In genomic region chrX:119871599-119872395, GRCh38 we compare ENCODE assay signal across 9 cellular contexts. TPM values are rescaled to one million over a fixed set of nuclear protein-coding genes. Genes with fewer than 3 reads are reported as not detected.
DNase-seq lines count a peak whose midpoint lies in the region; ATAC-seq, FAIRE-seq and TF ChIP-seq lines count a peak whose summit lies in the region.
"Had no signal": no experiment of that assay in that cellular context is flagged by ENCODE, and none has a peak within 500 bp of the region (broad histone marks: within the 10 kb centered on the region; RNA-seq: fewer than 3 reads in every experiment).

Gene NDUFA1 (plus strand): TSS chrX:119871832. CDS start chrX:119871912, 80 bp downstream.
Gene RNF113A (minus strand): TSS chrX:119871733. CDS start chrX:119871613, 120 bp downstream.

- FAIRE-seq in HepG2 (lab: Jason Lieb, UNC) = no peak
- FAIRE-seq: islet of Langerhans had no signal

- H3K79me2 ChIP-seq in HepG2 (ENCODE audit: insufficient read depth, low read length) = peaks cover 36% of the 10 kb centered on the region

- BruUV-seq in HepG2 (replicated peaks; lab: Mats Ljungman, UMichigan) = TSS peak; percentile 70

- DNase-seq in NCI-H748 (lab: John Stamatoyannopoulos, UW; ENCODE audit: unreplicated experiment) (peak; percentile 97), dedifferentiated amniotic fluid mesenchymal stem cell (ENCODE audit: extremely low spot score) (peak; percentile 68), HepG2 (ENCODE audit: low spot score) (peak; percentile 76)
- peak; percentile 54 to 71 for DNase-seq in activated CD4-positive, alpha-beta T cell treated with anti-CD3 and anti-CD28 coated beads, Interleukin-2, amount 50 U/mL, for 24 hours (ENCODE audit: low read depth in 1 of 2, low spot score in 1 of 2)
- peak; percentile 80 for DNase-seq in stimulated activated CD4-positive, alpha-beta T cell treated with anti-CD3 and anti-CD28 coated beads, Interleukin-4, amount 100 ng/mL, for 1 hour

- WGBS in HepG2 (ENCODE audit: low lambda C conversion rate) = 0% methylated on average over 4 of the region's 62 CpGs

- peak; percentile 86 to 90 for TF ChIP-seq POLR2A in HepG2 (IDR thresholded peaks at IDR 0.05; ENCODE audit: insufficient read depth in 1 of 2, low read depth in 2 of 2, low read length in 2 of 2)

- no peak for TF ChIP-seq RAD21 in HepG2 (CRISPR knock-in tag; IDR thresholded peaks at IDR 0.05)

- H3K4me3 ChIP-seq in BLaER1 treated with 17β-estradiol and CSF1 and Interleukin-3, amounts not matched to agents 10 nM and 100 nM = peak within 1 kb of the TSS; percentile 62 to 78 (median 72)
- peak within 1 kb of the TSS; percentile 70 to 82 (median 74) for H3K4me3 ChIP-seq in HepG2 (replicated peaks in 1 of 3; ENCODE audit: insufficient read depth in 1 of 3, low read depth in 2 of 3, low read length in 3 of 3)

- no peak within 1 kb of the TSS for H2AFZ ChIP-seq in HepG2 (ENCODE audit: low read length)

- TF ChIP-seq EP300 in HepG2 (IDR thresholded peaks at IDR 0.05; ENCODE audit: low read depth in 2 of 2, low read length in 2 of 2) = no peak
- TF ChIP-seq EP300 in HepG2 (CRISPR knock-in tag; IDR thresholded peaks at IDR 0.05; ENCODE audit: borderline replicate concordance) = no peak

- peaks cover 12 to 37% (median 23%) of the 10 kb centered on the region in 11 experiments; a peak in 18 of 22 replicates for H3K36me3 ChIP-seq in BLaER1 treated with 17β-estradiol and CSF1 and Interleukin-3, amounts not matched to agents 10 nM and 100 nM
- 0 out of 5 replicates have a peak, but pooled peaks cover 0 to 5% of the 10 kb centered on the region in 2 experiments for H3K36me3 ChIP-seq in HepG2 (replicated peaks in 1 of 2; ENCODE audit: control insufficient read depth in 1 of 2, insufficient read depth in 2 of 2, low read length in 2 of 2)

- H4K20me1 ChIP-seq in BLaER1 treated with 17β-estradiol and CSF1 and Interleukin-3, amounts not matched to agents 10 nM and 100 nM = peaks cover 11 to 56% (median 36%) of the 10 kb centered on the region in 11 experiments; a peak in 19 of 22 replicates
- H4K20me1 ChIP-seq in HepG2 (ENCODE audit: insufficient read depth, low read length) = no peaks in the 10 kb centered on the region

- POLR2A ChIA-PET in HepG2 (lab: Yijun Ruan, JAX) = interaction anchor here (1.0 to 3.7 kb wide), 4 partner anchors 19 to 87 kb away, joined by 4 to 42 read pairs (median 16); partner anchors contain the start of genes RPL39 and UPF3B

- peak within 1 kb of the TSS; percentile 85 to 94 (median 90) for H3K9ac ChIP-seq in BLaER1 treated with 17β-estradiol and CSF1 and Interleukin-3, amounts not matched to agents 10 nM and 100 nM
- H3K9ac ChIP-seq in HepG2 (ENCODE audit: insufficient read depth, low read depth, low read length) = peak within 1 kb of the TSS; percentile 96

- intact Hi-C loops in HepG2 (cut with micrococcal nuclease; ENCODE audit: unreplicated experiment) = loop anchor here (2.0 kb wide), 2 partner anchors 19 to 81 kb away; partner anchors contain the start of genes RPL39 and UPF3B

- in situ Hi-C loops in HepG2 (cut with HindIII; ENCODE audit: extremely low pct_ligation_motif_present, low pct_unique_long_range_greater_than_20kb) = no loop called here

- H3K27ac ChIP-seq in BLaER1 treated with 17β-estradiol and CSF1 and Interleukin-3, amounts not matched to agents 10 nM and 100 nM = peak within 1 kb of the TSS; percentile 89 to 95 (median 92)
- H3K27ac ChIP-seq in HepG2 (ENCODE audit: extremely low read length, insufficient read depth, low read length) = peak within 1 kb of the TSS; percentile 99

- no peaks in the 10 kb centered on the region for H3K27me3 ChIP-seq in BLaER1 treated with 17β-estradiol and CSF1 and Interleukin-3, amounts not matched to agents 10 nM and 100 nM
- H3K27me3 ChIP-seq in HepG2 (ENCODE audit: control insufficient read depth in 1 of 2, insufficient read depth in 2 of 2, low read length in 2 of 2) = no peaks in the 10 kb centered on the region; a peak in 1 of 5 replicates

- H3K9me3 ChIP-seq in BLaER1 treated with 17β-estradiol and CSF1 and Interleukin-3, amounts not matched to agents 10 nM and 100 nM (replicated peaks in 1 of 11) = peaks cover 0 to 15% (median 6%) of the 10 kb centered on the region in 11 experiments; a peak in 8 of 22 replicates
- H3K9me3 ChIP-seq in HepG2 (ENCODE audit: low read length) = no peaks in the 10 kb centered on the region

- CTCF ChIA-PET in HepG2 (lab: Yijun Ruan, JAX; ENCODE audit: low intra/inter-chr PET ratio, low total read pairs) = no interaction called here

- H3K4me2 ChIP-seq in BLaER1 treated with 17β-estradiol and CSF1 and Interleukin-3, amounts not matched to agents 10 nM and 100 nM = peak within 1 kb of the TSS; percentile 66 to 89 (median 75)
- peak within 1 kb of the TSS; percentile 74 for H3K4me2 ChIP-seq in HepG2 (ENCODE audit: low read depth, low read length)

- peak; percentile 85 for ATAC-seq in GM19328 (IDR thresholded peaks at IDR 0.05; ENCODE audit: unreplicated experiment)
- peak; percentile 91 for ATAC-seq in HG03469 (IDR thresholded peaks at IDR 0.05; ENCODE audit: unreplicated experiment)
- ATAC-seq in HepG2 = peak; percentile 95

- TF ChIP-seq CTCF in HepG2 (CRISPR knock-in tag; IDR thresholded peaks at IDR 0.05) = no peak

- peaks cover 8 to 22% (median 13%) of the 10 kb centered on the region in 10 experiments; a peak in 17 of 20 replicates for H3K4me1 ChIP-seq in BLaER1 treated with 17β-estradiol and CSF1 and Interleukin-3, amounts not matched to agents 10 nM and 100 nM
- peaks cover 4% of the 10 kb centered on the region; the same call in 1 of the 2 replicates for H3K4me1 ChIP-seq in HepG2 (ENCODE audit: insufficient read depth, low read length)

TF ChIP-seq in HepG2, 621 proteins besides CTCF, POLR2A, EP300 and RAD21 (continues in another document):
- TF ChIP-seq FOXA3 (CRISPR knock-in tag; IDR thresholded peaks at IDR 0.05) (peak; percentile 32; the same call in 1 of the 2 replicates), TOPORS (CRISPR knock-in tag; IDR thresholded peaks at IDR 0.05) (no peak), ZNF572 (CRISPR knock-in tag; IDR thresholded peaks at IDR 0.05) (no peak)

RNA-seq across cellular contexts. Expression of gene NDUFA1, which starts in this region (rescaled TPM):
- total RNA-seq in HepG2 (2016; rRNA removed; fragmentation: Illumina TruSeq; extraction: Trizol) = 167 and 181 TPM in 2 replicates
- total RNA-seq in HepG2 (2016; cell fraction: cytosol; rRNA removed; fragmentation: Illumina TruSeq; extraction: Trizol; ENCODE audit: low read depth) = 52.2 and 54.3 TPM in 2 replicates
- 179 and 198 TPM in 2 replicates for total RNA-seq in HepG2 (2016; cell fraction: insoluble cytoplasmic fraction; rRNA removed; fragmentation: Illumina TruSeq; extraction: Trizol)
- 72.9 and 80.9 TPM in 2 replicates for total RNA-seq in HepG2 (2016; cell fraction: membrane; rRNA removed; fragmentation: Illumina TruSeq; extraction: Trizol)
- 85.6 and 89.4 TPM in 2 replicates for total RNA-seq in HepG2 (2016; cell fraction: nucleus; rRNA removed; fragmentation: Illumina TruSeq; extraction: Trizol)
- polyA plus RNA-seq in HepG2 (2011; rRNA removed) = 102 and 150 TPM in 2 replicates
- 56.6 and 77.4 TPM in 2 replicates for polyA plus RNA-seq in HepG2 (2011; cell fraction: cytosol; rRNA removed)
- polyA plus RNA-seq in HepG2 (2011; cell fraction: nucleus; rRNA removed) = 15.4 and 22.0 TPM in 2 replicates
- polyA plus RNA-seq in HepG2 (2012) = 112 and 183 TPM in 2 replicates
- polyA plus RNA-seq in HepG2 (2016; cell fraction: cytosol; fragmentation: Illumina TruSeq; extraction: Trizol; ENCODE audit: low read depth) = 52.3 and 72.1 TPM in 2 replicates
- polyA plus RNA-seq in HepG2 (2016; cell fraction: insoluble cytoplasmic fraction; fragmentation: Illumina TruSeq; extraction: Trizol; ENCODE audit: low read depth) = 160 and 182 TPM in 2 replicates
- polyA plus RNA-seq in HepG2 (2016; cell fraction: membrane; fragmentation: Illumina TruSeq; extraction: Trizol; ENCODE audit: low read depth) = 56.0 and 73.0 TPM in 2 replicates
- polyA plus RNA-seq in HepG2 (2016; cell fraction: nucleus; fragmentation: Illumina TruSeq; extraction: Trizol; ENCODE audit: insufficient read depth, low read depth) = 154 and 155 TPM in 2 replicates
- 12.9 and 43.1 TPM in 2 replicates for polyA minus RNA-seq in HepG2 (2011; rRNA and poly(A)+ RNA removed; ENCODE audit: low replicate concordance)
- polyA minus RNA-seq in HepG2 (2011; cell fraction: cytosol; rRNA and poly(A)+ RNA removed) = 33.2 and 39.7 TPM in 2 replicates
- 14.2 and 16.9 TPM in 2 replicates for polyA minus RNA-seq in HepG2 (2011; cell fraction: nucleus; rRNA and poly(A)+ RNA removed)

RNA-seq across cellular contexts. Expression of gene RNF113A, which starts in this region (rescaled TPM):
- 15.4 and 21.4 TPM in 2 replicates for total RNA-seq in HepG2 (2016; rRNA removed; fragmentation: Illumina TruSeq; extraction: Trizol)
- 3.8 and 4.1 TPM in 2 replicates for total RNA-seq in HepG2 (2016; cell fraction: cytosol; rRNA removed; fragmentation: Illumina TruSeq; extraction: Trizol; ENCODE audit: low read depth)
- total RNA-seq in HepG2 (2016; cell fraction: insoluble cytoplasmic fraction; rRNA removed; fragmentation: Illumina TruSeq; extraction: Trizol) = 16.4 and 22.5 TPM in 2 replicates
- 6.0 and 6.6 TPM in 2 replicates for total RNA-seq in HepG2 (2016; cell fraction: membrane; rRNA removed; fragmentation: Illumina TruSeq; extraction: Trizol)
- total RNA-seq in HepG2 (2016; cell fraction: nucleus; rRNA removed; fragmentation: Illumina TruSeq; extraction: Trizol) = 7.1 and 7.7 TPM in 2 replicates
- polyA plus RNA-seq in HepG2 (2011; rRNA removed) = 14.0 and 16.3 TPM in 2 replicates
- polyA plus RNA-seq in HepG2 (2011; cell fraction: cytosol; rRNA removed) = 19.6 and 19.7 TPM in 2 replicates
- polyA plus RNA-seq in HepG2 (2011; cell fraction: nucleus; rRNA removed) = 7.3 and 7.5 TPM in 2 replicates
- polyA plus RNA-seq in HepG2 (2012) = 17.4 and 18.7 TPM in 2 replicates
- polyA plus RNA-seq in HepG2 (2016; cell fraction: cytosol; fragmentation: Illumina TruSeq; extraction: Trizol; ENCODE audit: low read depth) = 4.0 and 4.2 TPM in 2 replicates
- 20.9 and 21.9 TPM in 2 replicates for polyA plus RNA-seq in HepG2 (2016; cell fraction: insoluble cytoplasmic fraction; fragmentation: Illumina TruSeq; extraction: Trizol; ENCODE audit: low read depth)
- 4.3 and 5.6 TPM in 2 replicates for polyA plus RNA-seq in HepG2 (2016; cell fraction: membrane; fragmentation: Illumina TruSeq; extraction: Trizol; ENCODE audit: low read depth)
- polyA plus RNA-seq in HepG2 (2016; cell fraction: nucleus; fragmentation: Illumina TruSeq; extraction: Trizol; ENCODE audit: insufficient read depth, low read depth) = 11.0 and 11.3 TPM in 2 replicates
- polyA minus RNA-seq in HepG2 (2011; rRNA and poly(A)+ RNA removed; ENCODE audit: low replicate concordance) = 5.4 and 9.0 TPM in 2 replicates
- polyA minus RNA-seq in HepG2 (2011; cell fraction: cytosol; rRNA and poly(A)+ RNA removed) = 6.6 and 7.8 TPM in 2 replicates
- 4.9 and 5.0 TPM in 2 replicates for polyA minus RNA-seq in HepG2 (2011; cell fraction: nucleus; rRNA and poly(A)+ RNA removed)

Comparison
In these comparisons a context has a peak if more than half of its experiments do, and no peak if none do; other contexts are left out.
1. Peak in every context shown above with its lines: DNase-seq, ATAC-seq, H3K4me3 ChIP-seq and H3K27ac ChIP-seq.